ENCODE assay signal across 8 cellular contexts in the genomic region with DNA sequence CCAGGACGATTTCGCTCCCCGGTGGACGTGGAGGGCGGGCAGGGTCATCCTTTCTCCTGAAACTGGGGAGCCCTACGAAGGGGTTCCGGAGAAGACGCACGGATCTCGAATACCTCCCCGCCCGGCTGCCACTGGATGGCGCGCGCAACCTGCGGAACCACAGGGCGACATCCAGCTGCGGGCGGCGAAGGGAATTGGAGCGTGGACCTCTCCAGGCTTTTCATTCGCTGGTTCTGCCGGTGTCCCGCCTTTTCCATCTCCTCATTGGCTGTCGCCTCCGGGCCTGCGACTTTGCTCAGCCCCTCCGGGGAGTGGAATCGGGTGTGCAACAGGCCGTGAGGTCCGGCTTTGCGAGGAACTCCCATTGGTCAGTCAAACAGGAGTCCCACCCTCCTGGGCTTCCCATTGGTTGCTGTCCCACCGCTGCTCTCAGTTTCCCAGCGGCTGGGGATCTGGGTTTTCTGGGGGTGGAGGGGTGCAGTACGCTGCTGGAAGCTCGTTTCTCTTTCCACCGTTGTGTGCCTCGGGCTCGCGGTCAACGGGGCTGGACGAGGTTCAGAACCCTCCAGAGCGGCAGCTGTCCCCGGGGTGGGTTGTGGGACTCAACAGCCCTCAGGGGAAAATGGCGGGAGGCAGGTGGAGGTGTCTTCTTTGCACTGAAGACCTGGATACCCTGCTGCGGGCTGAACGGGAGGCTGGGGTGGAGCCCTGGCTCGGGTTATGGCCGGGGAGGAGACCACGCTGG. TPM values are rescaled to one million over a fixed set of nuclear protein-coding genes. Genes with fewer than 3 reads are reported as not detected.
DNase-seq lines count a peak whose midpoint lies in the region; ATAC-seq and TF ChIP-seq lines count a peak whose summit lies in the region.

No MANE protein-coding gene starts in this region.

- H3K27me3 ChIP-seq in BLaER1 = no peaks in the 10 kb centered on the region

- H3K4me3 ChIP-seq in BLaER1 (peak overlapping the region; percentile 76), lower leg skin (ENCODE audit: low read depth, poor library complexity, severe bottlenecking) (peak overlapping the region; percentile 72)

- 1% methylated on average over 37 to 39 of the region's 50 CpGs for WGBS in lower leg skin, 2 donors

- H3K4me2 ChIP-seq in BLaER1 = peak overlapping the region; percentile 90

- peak in 1 of 3 donors; percentile 59 for TF ChIP-seq CTCF in lower leg skin (IDR thresholded peaks at IDR 0.05)

- no peak for TF ChIP-seq POLR2A in lower leg skin (IDR thresholded peaks at IDR 0.05)

- DNase-seq in NCI-H526 treated with DMSO at 0.1 percent for 48 hours (lab: John Stamatoyannopoulos, UW) = peak; percentile 80
- DNase-seq in activated CD4-positive, alpha-beta T cell treated with anti-CD3 and anti-CD28 coated beads, Interleukin-2, amount 50 U/mL, for 48 hours = peak; percentile 94 to 96
- DNase-seq in ecto neural progenitor cell (ENCODE audit: low spot score) = peak; percentile 99
- peak; percentile 97 to 99 for DNase-seq in lower leg skin (ENCODE audit: low spot score in 2 of 2)
- peak; percentile 89 to 94 for DNase-seq in stimulated activated CD4-positive, alpha-beta T cell treated with anti-CD3 and anti-CD28 coated beads, Interleukin-4, amount 100 ng/mL, for 4 hours

- no peaks in the 10 kb centered on the region for H4K20me1 ChIP-seq in BLaER1

- peak overlapping the region; percentile 80 for H3K9ac ChIP-seq in BLaER1

- peaks cover 8% of the 10 kb centered on the region for H3K9me3 ChIP-seq in BLaER1

- intact Hi-C loops in lower leg skin (cut with DNase I; ENCODE audit: low total_unique reads) = no loop called here

- ATAC-seq in GM19328 (IDR thresholded peaks at IDR 0.05; ENCODE audit: unreplicated experiment) (peak; percentile 92), HG03520 (IDR thresholded peaks at IDR 0.05; ENCODE audit: unreplicated experiment) (peak; percentile 97)

- peaks cover 12% of the 10 kb centered on the region for H3K4me1 ChIP-seq in BLaER1

- no peaks in the 10 kb centered on the region for H3K36me3 ChIP-seq in BLaER1

- H3K27ac ChIP-seq in BLaER1 = peak overlapping the region; percentile 83

RNA-seq across cellular contexts. Expression of a gene that starts 14.5 kb away (rescaled TPM):
- not detected for total RNA-seq in lower leg skin

RNA-seq across cellular contexts. Expression of a gene that starts 55.3 kb away (rescaled TPM):
- total RNA-seq in lower leg skin = not detected

Comparison
In these comparisons a context has a peak if more than half of its experiments do, and no peak if none do; other contexts are left out.
1. Peak in every context shown above with its lines: DNase-seq, ATAC-seq, H3K4me3 ChIP-seq and H3K27ac ChIP-seq.